8 cellular contexts compared by ENCODE assay signal in the genomic region with DNA sequence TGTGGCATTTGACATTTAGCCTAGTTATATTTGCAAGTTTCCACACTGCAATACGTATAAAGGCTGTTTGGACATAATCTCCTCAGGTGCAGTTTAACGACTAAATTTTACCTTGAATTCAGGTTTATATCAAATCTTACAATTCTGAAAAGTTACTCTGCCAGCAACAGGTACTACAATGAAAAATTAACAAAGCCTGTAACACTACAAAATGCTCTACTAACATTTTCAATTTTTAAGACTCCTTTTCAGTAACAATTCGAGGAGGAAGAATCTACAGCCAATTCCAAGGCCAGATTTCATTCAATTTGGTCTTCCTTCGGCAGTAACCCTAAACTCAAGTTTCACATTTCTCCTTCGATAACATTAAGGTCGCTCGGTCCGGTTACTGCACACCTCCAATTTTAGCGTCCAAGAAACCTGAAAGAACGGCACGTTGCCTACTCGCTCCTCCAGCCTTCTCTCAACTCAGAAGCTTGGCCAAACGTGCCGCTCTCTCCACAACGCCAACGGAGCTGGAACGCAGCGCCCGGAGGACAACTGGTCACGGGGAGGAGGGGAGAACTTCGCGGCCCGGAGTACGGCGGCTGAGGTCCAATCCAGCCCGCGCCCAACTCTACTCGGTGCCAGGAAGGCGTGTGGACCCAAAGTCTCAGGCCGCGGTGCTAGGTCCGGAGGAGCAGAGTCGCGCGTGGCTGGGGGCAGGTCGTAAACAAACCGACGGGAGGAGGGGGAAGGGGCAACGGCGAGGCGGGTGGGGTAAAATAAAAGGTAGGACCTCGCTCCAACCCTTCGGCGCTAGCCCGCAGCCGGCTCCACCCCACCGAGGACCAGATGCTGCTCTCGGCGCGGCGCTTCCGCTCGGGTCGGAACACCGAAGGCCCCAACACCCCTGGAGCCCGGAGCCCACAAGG. TPM values are rescaled to one million over a fixed set of nuclear protein-coding genes. Genes with fewer than 3 reads are reported as not detected.
DNase-seq lines count a peak whose midpoint lies in the region; ATAC-seq and TF ChIP-seq lines count a peak whose summit lies in the region.

No MANE protein-coding gene starts in this region.

- H3K9me3 Mint-ChIP-seq in neural crest cell = no peaks in the 10 kb centered on the region

- H3K27me3 ChIP-seq in thoracic aorta (replicated peaks; ENCODE audit: insufficient read depth) = no peaks in the 10 kb centered on the region

- peak; percentile 12 for ATAC-seq in HG02870 (IDR thresholded peaks at IDR 0.05; ENCODE audit: unreplicated experiment)
- ATAC-seq in thoracic aorta (ENCODE audit: insufficient number of reproducible peaks, low FRiP score, low read depth) = peak; percentile 18

- H3K36me3 ChIP-seq in thoracic aorta = no peaks in the 10 kb centered on the region

- peak overlapping the region; percentile 95 for H3K4me3 Mint-ChIP-seq in neural crest cell

- TF ChIP-seq CTCF in foreskin fibroblast (IDR thresholded peaks at IDR 0.05; ENCODE audit: low read depth, low read length) = no peak
- no peak for TF ChIP-seq CTCF in neural crest cell (conservative IDR thresholded peaks at IDR 0.05)
- no peak for TF ChIP-seq CTCF in thoracic aorta (IDR thresholded peaks at IDR 0.05)

- H3K4me3 ChIP-seq in foreskin fibroblast (ENCODE audit: low read depth in 1 of 2, low read length in 2 of 2) (peak overlapping the region; percentile 91 to 100), thoracic aorta (peak overlapping the region; percentile 99)

- no peaks in the 10 kb centered on the region for H3K9me3 ChIP-seq in thoracic aorta

- no peaks in the 10 kb centered on the region for H3K27me3 Mint-ChIP-seq in neural crest cell (ENCODE audit: low read depth)

- peaks cover 23 to 41% of the 10 kb centered on the region in 2 donors for H3K4me1 ChIP-seq in thoracic aorta (ENCODE audit: control insufficient read depth in 1 of 2, low read depth in 2 of 2)

- H3K27ac Mint-ChIP-seq in neural crest cell (ENCODE audit: unreplicated experiment) = peak overlapping the region; percentile 97

- peak; percentile 76 for DNase-seq in activated effector memory CD4-positive, alpha-beta T cell treated with anti-CD3 and anti-CD28 coated beads, Interleukin-2, amount 50 U/mL, for 16 hours
- DNase-seq in activated effector memory CD4-positive, alpha-beta T cell treated with Interleukin-2 at 50 U/mL for 16 hours = no peak
- DNase-seq in NCI-H526 treated with DMSO at 0.1 percent for 48 hours (lab: John Stamatoyannopoulos, UW) = peak; percentile 2
- DNase-seq in activated gamma-delta T cell treated with anti-CD3 and anti-CD28 coated beads, Interleukin-2, amount 50 U/mL, for 16 hours (ENCODE audit: low read depth) = peak; percentile 20
- peak; percentile 29 to 68 for DNase-seq in foreskin fibroblast
- DNase-seq in neural crest cell (ENCODE audit: low read depth, low spot score) = peak; percentile 38
- peak; percentile 45 for DNase-seq in thoracic aorta (ENCODE audit: low spot score)

- no peaks in the 10 kb centered on the region for H3K36me3 Mint-ChIP-seq in neural crest cell (ENCODE audit: low read depth)

- peaks cover 30% of the 10 kb centered on the region for H3K4me1 Mint-ChIP-seq in neural crest cell

- H3K27ac ChIP-seq in thoracic aorta = peak overlapping the region; percentile 100

RNA-seq across cellular contexts. Expression of gene FNIP1, which starts 0.7 kb away (rescaled TPM):
- total RNA-seq in neural crest cell = 20.6 and 24.9 TPM in 2 replicates
- total RNA-seq in thoracic aorta = 10 to 100 TPM; 52.9 to 54.7 TPM
